In the genomic region with DNA sequence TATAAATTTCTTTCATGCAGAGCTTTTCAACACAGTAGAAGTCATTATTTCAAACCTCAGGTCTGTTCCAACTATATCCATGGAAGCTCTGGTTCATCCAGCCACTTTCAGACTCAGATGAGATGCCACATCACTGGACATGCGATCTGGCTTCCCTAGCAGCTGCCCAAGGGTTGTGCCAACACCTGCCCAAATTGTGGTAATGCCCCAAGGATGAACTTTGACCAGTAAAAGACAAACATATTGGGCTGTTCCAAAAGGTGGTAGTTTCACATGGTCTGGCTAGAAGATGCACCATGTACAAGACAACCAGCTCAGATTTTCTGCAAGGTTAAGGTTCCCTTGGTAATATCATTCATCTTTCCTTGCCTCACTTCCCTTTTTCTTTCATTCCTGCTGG, we compare ENCODE assay signal across 35 cellular contexts.
"Had no signal": no experiment of that assay in that cellular context is flagged by ENCODE, and none has a peak within 500 bp of the region (broad histone marks: within the 10 kb centered on the region; RNA-seq: fewer than 3 reads in every experiment).

No MANE protein-coding gene starts in this region.

- DNase-seq: activated CD4-positive, alpha-beta memory T cell treated with anti-CD3 and anti-CD28 coated beads, Interleukin-2, amount 10 ng/mL, durations not matched to agents 7 days and 5 days; activated CD4-positive, alpha-beta T cell treated with anti-CD3 and anti-CD28 coated beads for 1 hour; activated CD4-positive, alpha-beta T cell treated with anti-CD3 and anti-CD28 coated beads for 48 hours; activated CD4-positive, CD25-positive, alpha-beta regulatory T cell; activated CD8-positive, alpha-beta memory T cell treated with anti-CD3 and anti-CD28 coated beads for 24 hours; activated CD8-positive, alpha-beta memory T cell treated with anti-CD3 and anti-CD28 coated beads, Interleukin-2, amount 10 ng/mL, durations not matched to agents 7 days and 5 days; activated CD8-positive, alpha-beta memory T cell treated with anti-CD3 and anti-CD28 coated beads, Interleukin-2, amount 50 U/mL, for 48 hours; activated gamma-delta T cell; activated naive CD4-positive, alpha-beta T cell treated with Interleukin-2 at 50 U/mL for 16 hours; activated naive CD8-positive, alpha-beta T cell treated with anti-CD3 and anti-CD28 coated beads, Interleukin-2, amount 10 ng/mL, durations not matched to agents 7 days and 5 days; amygdala; caudate nucleus; cerebellar nuclear complex; Kasumi-1; NCI-H1092 treated with DMSO at 0.1 percent for 48 hours; NCI-H1417; NCI-H146; NCI-H187; NCI-H2029 treated with DMSO at 0.1 percent for 48 hours; NCI-H2107; NCI-H2171; NCI-H510A; NCI-H526; NCI-H748 treated with DMSO at 0.1 percent for 48 hours; PC-9; SIG-M5; SW 1271; T-helper 1 cell; T1000; WERI-Rb-1 had no signal

- H3K4me3 ChIP-seq: ascending aorta, PC-9 had no signal

- H3K27ac ChIP-seq: ascending aorta, PC-9, RWPE1, WERI-Rb-1 had no signal

- H3K4me3 Mint-ChIP-seq: activated CD4-positive, alpha-beta memory T cell treated with anti-CD3 and anti-CD28 coated beads, Interleukin-2, amount 10 ng/mL, durations not matched to agents 7 days and 5 days; activated CD8-positive, alpha-beta memory T cell treated with anti-CD3 and anti-CD28 coated beads, Interleukin-2, amount 10 ng/mL, durations not matched to agents 7 days and 5 days; activated naive CD4-positive, alpha-beta T cell treated with anti-CD3 and anti-CD28 coated beads, Interleukin-2, amount 50 U/mL, for 24 hours; activated naive CD8-positive, alpha-beta T cell treated with anti-CD3 and anti-CD28 coated beads, Interleukin-2, amount 10 ng/mL, durations not matched to agents 7 days and 5 days had no signal

- H3K4me2 ChIP-seq: PC-9 had no signal

- H3K9me3 ChIP-seq: ascending aorta had no signal

- H3K4me1 ChIP-seq: ascending aorta had no signal

- H2AFZ ChIP-seq: PC-9 had no signal

- H3K27me3 Mint-ChIP-seq: activated CD4-positive, alpha-beta memory T cell treated with anti-CD3 and anti-CD28 coated beads, Interleukin-2, amount 10 ng/mL, durations not matched to agents 7 days and 5 days; activated CD8-positive, alpha-beta memory T cell treated with anti-CD3 and anti-CD28 coated beads, Interleukin-2, amount 10 ng/mL, durations not matched to agents 7 days and 5 days; activated naive CD4-positive, alpha-beta T cell treated with anti-CD3 and anti-CD28 coated beads, Interleukin-2, amount 50 U/mL, for 24 hours; activated naive CD8-positive, alpha-beta T cell treated with anti-CD3 and anti-CD28 coated beads, Interleukin-2, amount 10 ng/mL, durations not matched to agents 7 days and 5 days had no signal

- H3K36me3 ChIP-seq: WERI-Rb-1 had no signal

- H3K9me3 Mint-ChIP-seq: activated CD4-positive, alpha-beta memory T cell treated with anti-CD3 and anti-CD28 coated beads, Interleukin-2, amount 10 ng/mL, durations not matched to agents 7 days and 5 days; activated naive CD4-positive, alpha-beta T cell treated with anti-CD3 and anti-CD28 coated beads, Interleukin-2, amount 50 U/mL, for 24 hours; activated naive CD8-positive, alpha-beta T cell treated with anti-CD3 and anti-CD28 coated beads, Interleukin-2, amount 10 ng/mL, durations not matched to agents 7 days and 5 days; activated T-helper 2 cell treated with anti-CD3 and anti-CD28 coated beads, Interferon-gamma antibody, Interleukin-2, Interleukin-4, amounts not matched to agents 10 μg/mL and 5 μg/mL and 100 μg/mL, durations not matched to agents 14 hours and 24 hours and 36 hours had no signal

- FAIRE-seq: RCC 7860 had no signal

- H3K27me3 ChIP-seq: ascending aorta had no signal

- H3K27ac Mint-ChIP-seq: activated CD4-positive, alpha-beta memory T cell treated with anti-CD3 and anti-CD28 coated beads, Interleukin-2, amount 10 ng/mL, durations not matched to agents 7 days and 5 days; activated CD8-positive, alpha-beta memory T cell treated with anti-CD3 and anti-CD28 coated beads, Interleukin-2, amount 10 ng/mL, durations not matched to agents 7 days and 5 days; activated naive CD4-positive, alpha-beta T cell treated with anti-CD3 and anti-CD28 coated beads, Interleukin-2, amount 50 U/mL, for 24 hours; activated naive CD8-positive, alpha-beta T cell treated with anti-CD3 and anti-CD28 coated beads, Interleukin-2, amount 10 ng/mL, durations not matched to agents 7 days and 5 days; activated T-helper 2 cell treated with anti-CD3 and anti-CD28 coated beads, Interferon-gamma antibody, Interleukin-2, Interleukin-4, amounts not matched to agents 10 μg/mL and 5 μg/mL and 100 μg/mL, durations not matched to agents 14 hours and 24 hours and 36 hours had no signal

- H3K4me1 Mint-ChIP-seq: activated CD4-positive, alpha-beta memory T cell treated with anti-CD3 and anti-CD28 coated beads, Interleukin-2, amount 10 ng/mL, durations not matched to agents 7 days and 5 days; activated naive CD4-positive, alpha-beta T cell treated with anti-CD3 and anti-CD28 coated beads, Interleukin-2, amount 50 U/mL, for 24 hours; activated naive CD8-positive, alpha-beta T cell treated with anti-CD3 and anti-CD28 coated beads, Interleukin-2, amount 10 ng/mL, durations not matched to agents 7 days and 5 days had no signal
